In genomic region chr1:111864862-111865261, GRCh38 we compare ENCODE assay signal across 2 cellular contexts.
TF ChIP-seq lines count a peak whose summit lies in the region.

No MANE protein-coding gene starts in this region.

TF ChIP-seq in SK-N-SH, 30 proteins besides CTCF, POLR2A, EP300 and RAD21 (continued from another document):
- TF ChIP-seq, protein P1, sequence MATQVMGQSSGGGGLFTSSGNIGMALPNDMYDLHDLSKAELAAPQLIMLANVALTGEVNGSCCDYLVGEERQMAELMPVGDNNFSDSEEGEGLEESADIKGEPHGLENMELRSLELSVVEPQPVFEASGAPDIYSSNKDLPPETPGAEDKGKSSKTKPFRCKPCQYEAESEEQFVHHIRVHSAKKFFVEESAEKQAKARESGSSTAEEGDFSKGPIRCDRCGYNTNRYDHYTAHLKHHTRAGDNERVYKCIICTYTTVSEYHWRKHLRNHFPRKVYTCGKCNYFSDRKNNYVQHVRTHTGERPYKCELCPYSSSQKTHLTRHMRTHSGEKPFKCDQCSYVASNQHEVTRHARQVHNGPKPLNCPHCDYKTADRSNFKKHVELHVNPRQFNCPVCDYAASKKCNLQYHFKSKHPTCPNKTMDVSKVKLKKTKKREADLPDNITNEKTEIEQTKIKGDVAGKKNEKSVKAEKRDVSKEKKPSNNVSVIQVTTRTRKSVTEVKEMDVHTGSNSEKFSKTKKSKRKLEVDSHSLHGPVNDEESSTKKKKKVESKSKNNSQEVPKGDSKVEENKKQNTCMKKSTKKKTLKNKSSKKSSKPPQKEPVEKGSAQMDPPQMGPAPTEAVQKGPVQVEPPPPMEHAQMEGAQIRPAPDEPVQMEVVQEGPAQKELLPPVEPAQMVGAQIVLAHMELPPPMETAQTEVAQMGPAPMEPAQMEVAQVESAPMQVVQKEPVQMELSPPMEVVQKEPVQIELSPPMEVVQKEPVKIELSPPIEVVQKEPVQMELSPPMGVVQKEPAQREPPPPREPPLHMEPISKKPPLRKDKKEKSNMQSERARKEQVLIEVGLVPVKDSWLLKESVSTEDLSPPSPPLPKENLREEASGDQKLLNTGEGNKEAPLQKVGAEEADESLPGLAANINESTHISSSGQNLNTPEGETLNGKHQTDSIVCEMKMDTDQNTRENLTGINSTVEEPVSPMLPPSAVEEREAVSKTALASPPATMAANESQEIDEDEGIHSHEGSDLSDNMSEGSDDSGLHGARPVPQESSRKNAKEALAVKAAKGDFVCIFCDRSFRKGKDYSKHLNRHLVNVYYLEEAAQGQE (IDR thresholded peaks at IDR 0.05; ENCODE audit: low read depth, low read length) = peak; percentile 87

TF ChIP-seq in SK-N-SH treated with all-trans-retinoic acid at 6 μM for 48 hours, 23 proteins besides CTCF, POLR2A, EP300 and RAD21 (continued from another document):
- TF ChIP-seq CSDC2 (CRISPR knock-in tag; IDR thresholded peaks at IDR 0.05) (no peak), ZC3H10 (CRISPR knock-in tag; IDR thresholded peaks at IDR 0.05) (no peak), TSHZ2 (CRISPR knock-in tag; IDR thresholded peaks at IDR 0.05) (no peak), ZFP30 (CRISPR knock-in tag; IDR thresholded peaks at IDR 0.05) (no peak), ARNTL (CRISPR knock-in tag; IDR thresholded peaks at IDR 0.05; ENCODE audit: borderline replicate concordance, low read depth) (no peak), ZFP3 (CRISPR knock-in tag; IDR thresholded peaks at IDR 0.05) (no peak), BACH2 (CRISPR knock-in tag; IDR thresholded peaks at IDR 0.05; ENCODE audit: borderline replicate concordance) (no peak), GLIS3 (CRISPR knock-in tag; IDR thresholded peaks at IDR 0.05) (no peak), CREB5 (CRISPR knock-in tag; IDR thresholded peaks at IDR 0.05; ENCODE audit: low read depth) (no peak)
- TF ChIP-seq, protein P2, sequence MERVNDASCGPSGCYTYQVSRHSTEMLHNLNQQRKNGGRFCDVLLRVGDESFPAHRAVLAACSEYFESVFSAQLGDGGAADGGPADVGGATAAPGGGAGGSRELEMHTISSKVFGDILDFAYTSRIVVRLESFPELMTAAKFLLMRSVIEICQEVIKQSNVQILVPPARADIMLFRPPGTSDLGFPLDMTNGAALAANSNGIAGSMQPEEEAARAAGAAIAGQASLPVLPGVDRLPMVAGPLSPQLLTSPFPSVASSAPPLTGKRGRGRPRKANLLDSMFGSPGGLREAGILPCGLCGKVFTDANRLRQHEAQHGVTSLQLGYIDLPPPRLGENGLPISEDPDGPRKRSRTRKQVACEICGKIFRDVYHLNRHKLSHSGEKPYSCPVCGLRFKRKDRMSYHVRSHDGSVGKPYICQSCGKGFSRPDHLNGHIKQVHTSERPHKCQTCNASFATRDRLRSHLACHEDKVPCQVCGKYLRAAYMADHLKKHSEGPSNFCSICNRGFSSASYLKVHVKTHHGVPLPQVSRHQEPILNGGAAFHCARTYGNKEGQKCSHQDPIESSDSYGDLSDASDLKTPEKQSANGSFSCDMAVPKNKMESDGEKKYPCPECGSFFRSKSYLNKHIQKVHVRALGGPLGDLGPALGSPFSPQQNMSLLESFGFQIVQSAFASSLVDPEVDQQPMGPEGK (CRISPR knock-in tag; IDR thresholded peaks at IDR 0.05; ENCODE audit: borderline replicate concordance) = no peak
